Comparison of ENCODE assay signal across 11 cellular contexts in genomic region chr11:62921573-62922188, GRCh38. TPM values are rescaled to one million over a fixed set of nuclear protein-coding genes. Genes with fewer than 3 reads are reported as not detected.
DNase-seq lines count a peak whose midpoint lies in the region; ATAC-seq, FAIRE-seq and TF ChIP-seq lines count a peak whose summit lies in the region.
"Had no signal": no experiment of that assay in that cellular context is flagged by ENCODE, and none has a peak within 500 bp of the region (broad histone marks: within the 10 kb centered on the region; RNA-seq: fewer than 3 reads in every experiment).

No MANE protein-coding gene starts in this region.

- CTCF ChIA-PET in activated CD4-positive, alpha-beta memory T cell treated with anti-CD3 and anti-CD28 coated beads, Interleukin-2, amount 10 ng/mL, durations not matched to agents 7 days and 5 days (lab: Charles Lee): interaction anchor here (1.7 kb wide), 1 partner anchor 16 kb away, joined by 5 read pairs; no protein-coding TSS in a partner anchor

- intact Hi-C loops in colonic mucosa (cut with DNase I) (no loop called here), pancreas (cut with DNase I) (no loop called here)

- H3K9ac ChIP-seq in colonic mucosa (ENCODE audit: low read depth in 2 of 2, low read length in 2 of 2): peak overlapping the region in 1 of 2 donors; percentile 49

- no peak overlapping the region for H3K4me3 Mint-ChIP-seq in activated CD4-positive, alpha-beta memory T cell treated with anti-CD3 and anti-CD28 coated beads, Interleukin-2, amount 10 ng/mL, durations not matched to agents 7 days and 5 days
- H3K4me3 Mint-ChIP-seq: activated naive CD8-positive, alpha-beta T cell treated with anti-CD3 and anti-CD28 coated beads, Interleukin-2, amount 50 U/mL, for 24 hours had no signal

- no peak for TF ChIP-seq POLR2A in gastroesophageal sphincter (IDR thresholded peaks at IDR 0.05)

- no peak overlapping the region for H3K27ac Mint-ChIP-seq in activated CD4-positive, alpha-beta memory T cell treated with anti-CD3 and anti-CD28 coated beads, Interleukin-2, amount 10 ng/mL, durations not matched to agents 7 days and 5 days
- H3K27ac Mint-ChIP-seq: activated naive CD8-positive, alpha-beta T cell treated with anti-CD3 and anti-CD28 coated beads, Interleukin-2, amount 50 U/mL, for 24 hours had no signal

- 7 to 10% methylated on average over 19 of the region's 19 CpGs for WGBS in pancreas, 2 donors
- 28 to 35% methylated on average over 5 to 11 of the region's 19 CpGs for WGBS in gastroesophageal sphincter (ENCODE audit: low coverage in 1 of 2), 2 donors

- ATAC-seq in pancreas: peak; percentile 73 to 79 (median 74)
- no peak for ATAC-seq in gastroesophageal sphincter
- ATAC-seq: activated naive CD8-positive, alpha-beta T cell treated with anti-CD3 and anti-CD28 coated beads, Interleukin-2, amount 50 U/mL, for 24 hours had no signal

- POLR2A ChIA-PET in activated CD4-positive, alpha-beta memory T cell treated with anti-CD3 and anti-CD28 coated beads, Interleukin-2, amount 10 ng/mL, durations not matched to agents 7 days and 5 days (lab: Charles Lee): no interaction called here

- no peaks in the 10 kb centered on the region for H3K9me3 Mint-ChIP-seq in activated CD4-positive, alpha-beta memory T cell treated with anti-CD3 and anti-CD28 coated beads, Interleukin-2, amount 10 ng/mL, durations not matched to agents 7 days and 5 days
- H3K9me3 Mint-ChIP-seq: activated naive CD8-positive, alpha-beta T cell treated with anti-CD3 and anti-CD28 coated beads, Interleukin-2, amount 50 U/mL, for 24 hours; neural crest cell had no signal

- H3K27ac ChIP-seq in colonic mucosa (no peak overlapping the region), pancreas (no peak overlapping the region), gastroesophageal sphincter (no peak overlapping the region)

- no peaks in the 10 kb centered on the region for H3K36me3 Mint-ChIP-seq in activated CD4-positive, alpha-beta memory T cell treated with anti-CD3 and anti-CD28 coated beads, Interleukin-2, amount 10 ng/mL, durations not matched to agents 7 days and 5 days (ENCODE audit: low read depth)

- no peaks in the 10 kb centered on the region for H3K4me1 ChIP-seq in colonic mucosa
- peaks cover 0 to 6% (median 0%) of the 10 kb centered on the region in 3 donors for H3K4me1 ChIP-seq in pancreas
- peaks cover 0 to 45% (median 16%) of the 10 kb centered on the region in 3 donors for H3K4me1 ChIP-seq in gastroesophageal sphincter

- no peak for FAIRE-seq in pancreas (lab: Jason Lieb, UNC)

- H3K9me3 ChIP-seq in colonic mucosa (no peaks in the 10 kb centered on the region), pancreas (no peaks in the 10 kb centered on the region), gastroesophageal sphincter (no peaks in the 10 kb centered on the region)

- no peak for TF ChIP-seq CTCF in colonic mucosa (IDR thresholded peaks at IDR 0.05)
- TF ChIP-seq CTCF in pancreas (IDR thresholded peaks at IDR 0.05): no peak
- TF ChIP-seq CTCF in gastroesophageal sphincter (IDR thresholded peaks at IDR 0.05): no peak

- H3K27me3 Mint-ChIP-seq in activated CD4-positive, alpha-beta memory T cell treated with anti-CD3 and anti-CD28 coated beads, Interleukin-2, amount 10 ng/mL, durations not matched to agents 7 days and 5 days: peaks cover 58% of the 10 kb centered on the region

- H3K27me3 ChIP-seq in colonic mucosa (peaks cover 43% of the 10 kb centered on the region), pancreas (peaks cover 0 to 12% (median 4%) of the 10 kb centered on the region in 4 donors), gastroesophageal sphincter (peaks cover 64% of the 10 kb centered on the region)

- H3K4me3 ChIP-seq in colonic mucosa: peak overlapping the region; percentile 9
- H3K4me3 ChIP-seq in pancreas: peak overlapping the region in 2 of 4 donors; percentile 27 to 36
- no peak overlapping the region for H3K4me3 ChIP-seq in gastroesophageal sphincter

- TF ChIP-seq EP300 in gastroesophageal sphincter (IDR thresholded peaks at IDR 0.05): no peak

- peaks cover 18% of the 10 kb centered on the region for H3K4me1 Mint-ChIP-seq in activated CD4-positive, alpha-beta memory T cell treated with anti-CD3 and anti-CD28 coated beads, Interleukin-2, amount 10 ng/mL, durations not matched to agents 7 days and 5 days

- no peaks in the 10 kb centered on the region for H3K36me3 ChIP-seq in colonic mucosa
- H3K36me3 ChIP-seq in pancreas: no peaks in the 10 kb centered on the region
- H3K36me3 ChIP-seq in gastroesophageal sphincter: no peaks in the 10 kb centered on the region

- peak; percentile 47 for DNase-seq in EH (ENCODE audit: low read depth)
- peak; percentile 56 for DNase-seq in NCI-H1105 treated with DMSO at 0.1 percent for 48 hours (lab: John Stamatoyannopoulos, UW)
- peak; percentile 57 for DNase-seq in colonic mucosa
- peak in 4 of 6 donors; percentile 46 to 75 (median 70) for DNase-seq in pancreas
- DNase-seq in activated CD8-positive, alpha-beta memory T cell treated with anti-CD3 and anti-CD28 coated beads for 24 hours: no peak
- no peak for DNase-seq in activated CD4-positive, alpha-beta memory T cell treated with anti-CD3 and anti-CD28 coated beads, Interleukin-2, amount 10 ng/mL, durations not matched to agents 7 days and 5 days
- no peak for DNase-seq in activated CD4-positive, CD25-positive, alpha-beta regulatory T cell (lab: John Stamatoyannopoulos, UW)
- DNase-seq: activated naive CD8-positive, alpha-beta T cell treated with anti-CD3 and anti-CD28 coated beads, Interleukin-2, amount 50 U/mL, for 24 hours had no signal

RNA-seq across cellular contexts. Expression of gene CHRM1, which starts 0.5 kb away (rescaled TPM):
- total RNA-seq in colonic mucosa: 1 to 10 TPM; 1.2 to 1.8 TPM
- total RNA-seq in pancreas: under 1 TPM in 5 of 6 donors, not detected in 1; 0.06 to 0.15 (median 0.09) TPM
- under 1 TPM; 0.14 to 0.19 TPM for polyA plus RNA-seq in pancreas
- not detected for total RNA-seq in activated CD4-positive, alpha-beta memory T cell treated with anti-CD3 and anti-CD28 coated beads, Interleukin-2, amount 10 ng/mL, durations not matched to agents 7 days and 5 days
- total RNA-seq in gastroesophageal sphincter: under 1 TPM in 3 of 4 donors, not detected in 1; 0.16 to 0.89 (median 0.27) TPM
- total RNA-seq: NCI-H460, neural crest cell had no signal

RNA-seq across cellular contexts. Expression of gene SLC3A2, which starts 41.0 kb away (rescaled TPM):
- total RNA-seq in colonic mucosa: 100 to 1,000 TPM in 1 of 2 donors, 10 to 100 TPM in 1; 70.4 to 116 TPM
- 100 to 1,000 TPM in 1 of 6 donors, 10 to 100 TPM in 5; 68.8 to 331 (median 75.1) TPM for total RNA-seq in pancreas
- 100 to 1,000 TPM in 1 of 2 donors, 10 to 100 TPM in 1; 66.9 to 116 TPM for polyA plus RNA-seq in pancreas
- total RNA-seq in activated CD4-positive, alpha-beta memory T cell treated with anti-CD3 and anti-CD28 coated beads, Interleukin-2, amount 10 ng/mL, durations not matched to agents 7 days and 5 days: 100 to 1,000 TPM; 262 to 279 TPM
- 100 to 1,000 TPM in 1 of 4 donors, 10 to 100 TPM in 3; 66.9 to 144 (median 80.2) TPM for total RNA-seq in gastroesophageal sphincter

Comparison
In these comparisons a context has a peak if more than half of its experiments do, and no peak if none do; other contexts are left out.
1. DNase-seq: peak in EH (single experiment), NCI-H1105 treated with DMSO at 0.1 percent for 48 hours (single experiment), colonic mucosa (single experiment) and pancreas (4 of 6); none in activated CD8-positive, alpha-beta memory T cell treated with anti-CD3 and anti-CD28 coated beads for 24 hours (single experiment), activated CD4-positive, alpha-beta memory T cell treated with anti-CD3 and anti-CD28 coated beads, Interleukin-2, amount 10 ng/mL, durations not matched to agents 7 days and 5 days (single experiment) and activated CD4-positive, CD25-positive, alpha-beta regulatory T cell (0 of 4).